Comparison of ENCODE assay signal across 24 cellular contexts in genomic region chrX:43345166-43345565, GRCh38.
DNase-seq lines count a peak whose midpoint lies in the region; ATAC-seq and TF ChIP-seq lines count a peak whose summit lies in the region.
"Had no signal": no experiment of that assay in that cellular context is flagged by ENCODE, and none has a peak within 500 bp of the region (broad histone marks: within the 10 kb centered on the region; RNA-seq: fewer than 3 reads in every experiment).

No MANE protein-coding gene starts in this region.

- peaks cover 29% of the 10 kb centered on the region for H3K4me1 ChIP-seq in OCI-LY3 (ENCODE audit: low read length)

- no peaks in the 10 kb centered on the region for H3K79me2 ChIP-seq in OCI-LY3 (ENCODE audit: low read length)

- no peak overlapping the region for H3K9ac ChIP-seq in OCI-LY3 (ENCODE audit: low read length)

- no peaks in the 10 kb centered on the region for H3K36me3 ChIP-seq in OCI-LY3 (replicated peaks; ENCODE audit: low read depth, low read length)

- H4K20me1 ChIP-seq in OCI-LY3 (ENCODE audit: insufficient read depth, low read length), result no peaks in the 10 kb centered on the region

- peak; percentile 47 for ATAC-seq in GM18505 (IDR thresholded peaks at IDR 0.05; ENCODE audit: unreplicated experiment)
- ATAC-seq in GM21723 (IDR thresholded peaks at IDR 0.05; ENCODE audit: unreplicated experiment), result peak; percentile 38
- ATAC-seq in stimulated activated effector memory CD8-positive, alpha-beta T cell treated with anti-CD3 and anti-CD28 coated beads, Interleukin-12 subunit alpha, Interleukin-12 subunit beta, amount 100 ng/mL, for 72 hours, result peak; percentile 43
- no peak for ATAC-seq in GM21423 (IDR thresholded peaks at IDR 0.05; ENCODE audit: unreplicated experiment)
- ATAC-seq: naive thymus-derived CD8-positive, alpha-beta T cell; WTC11 had no signal

- H3K4me1 Mint-ChIP-seq in stimulated activated effector memory CD8-positive, alpha-beta T cell treated with anti-CD3 and anti-CD28 coated beads, Interleukin-12 subunit alpha, Interleukin-12 subunit beta, amount 100 ng/mL, for 72 hours, result peaks cover 16% of the 10 kb centered on the region

- H3K27ac Mint-ChIP-seq in stimulated activated effector memory CD8-positive, alpha-beta T cell treated with anti-CD3 and anti-CD28 coated beads, Interleukin-12 subunit alpha, Interleukin-12 subunit beta, amount 100 ng/mL, for 72 hours, result no peak overlapping the region
- H3K27ac Mint-ChIP-seq: activated naive CD4-positive, alpha-beta T cell treated with anti-CD3 and anti-CD28 coated beads, Interleukin-2, amount 50 U/mL, for 72 hours; HFFc6; naive thymus-derived CD8-positive, alpha-beta T cell; WTC11 had no signal

- H3K9me3 Mint-ChIP-seq in stimulated activated effector memory CD8-positive, alpha-beta T cell treated with anti-CD3 and anti-CD28 coated beads, Interleukin-12 subunit alpha, Interleukin-12 subunit beta, amount 100 ng/mL, for 72 hours, result no peaks in the 10 kb centered on the region
- H3K9me3 Mint-ChIP-seq: activated naive CD4-positive, alpha-beta T cell treated with anti-CD3 and anti-CD28 coated beads, Interleukin-2, amount 50 U/mL, for 72 hours; WTC11 had no signal

- DNase-seq in stimulated activated effector memory CD8-positive, alpha-beta T cell treated with anti-CD3 and anti-CD28 coated beads, Interleukin-12 subunit alpha, Interleukin-12 subunit beta, amount 100 ng/mL, for 72 hours (ENCODE audit: low spot score in 2 of 2), result no peak
- DNase-seq in NCI-H69 (lab: John Stamatoyannopoulos, UW), result no peak
- DNase-seq in cortex of kidney (lab: John Stamatoyannopoulos, UW), result no peak
- DNase-seq: activated CD4-positive, alpha-beta T cell treated with anti-CD3 and anti-CD28 coated beads, Interleukin-2, amount 50 U/mL, for 4 hours; activated CD8-positive, alpha-beta memory T cell treated with anti-CD3 and anti-CD28 coated beads, Interleukin-2, amount 50 U/mL, for 48 hours; DND-41; effector CD8-positive, alpha-beta T cell; GOT3; head of caudate nucleus; HFFc6; midbrain; naive thymus-derived CD8-positive, alpha-beta T cell; NCI-H1105 treated with DMSO at 0.1 percent for 48 hours; NCI-H2029; NCI-H526 treated with DMSO at 0.1 percent for 48 hours; nucleus accumbens; stimulated activated CD8-positive, alpha-beta memory T cell treated with anti-CD3 and anti-CD28 coated beads, Interleukin-4, amount 100 ng/mL, for 48 hours; trophoblast cell had no signal

- H3K4me3 Mint-ChIP-seq in stimulated activated effector memory CD8-positive, alpha-beta T cell treated with anti-CD3 and anti-CD28 coated beads, Interleukin-12 subunit alpha, Interleukin-12 subunit beta, amount 100 ng/mL, for 72 hours, result no peak overlapping the region
- H3K4me3 Mint-ChIP-seq: HFFc6; naive thymus-derived CD8-positive, alpha-beta T cell; WTC11 had no signal

- TF ChIP-seq POLR2A in GM18505 (IDR thresholded peaks at IDR 0.05; ENCODE audit: borderline replicate concordance, extremely low read depth, insufficient read depth, insufficient read length), result no peak

- no peak overlapping the region for H3K27ac ChIP-seq in OCI-LY3 (ENCODE audit: low read length)

- peak overlapping the region; percentile 32 for H3K4me2 ChIP-seq in OCI-LY3 (ENCODE audit: low read length)

- no peaks in the 10 kb centered on the region for H3K27me3 ChIP-seq in OCI-LY3 (ENCODE audit: low read depth, low read length)

- H2AFZ ChIP-seq in OCI-LY3 (ENCODE audit: low read depth, low read length), result no peak overlapping the region

- H3K36me3 Mint-ChIP-seq in stimulated activated effector memory CD8-positive, alpha-beta T cell treated with anti-CD3 and anti-CD28 coated beads, Interleukin-12 subunit alpha, Interleukin-12 subunit beta, amount 100 ng/mL, for 72 hours, result no peaks in the 10 kb centered on the region
- H3K36me3 Mint-ChIP-seq: activated naive CD4-positive, alpha-beta T cell treated with anti-CD3 and anti-CD28 coated beads, Interleukin-2, amount 50 U/mL, for 72 hours had no signal

- H3K9me3 ChIP-seq in OCI-LY3 (ENCODE audit: insufficient read depth, low read length), result no peaks in the 10 kb centered on the region

- no peak overlapping the region for H3K4me3 ChIP-seq in OCI-LY3 (ENCODE audit: low read length)

- no peak for TF ChIP-seq CTCF in OCI-LY3 (IDR thresholded peaks at IDR 0.05; ENCODE audit: low read depth, low read length)
